In the genomic region with DNA sequence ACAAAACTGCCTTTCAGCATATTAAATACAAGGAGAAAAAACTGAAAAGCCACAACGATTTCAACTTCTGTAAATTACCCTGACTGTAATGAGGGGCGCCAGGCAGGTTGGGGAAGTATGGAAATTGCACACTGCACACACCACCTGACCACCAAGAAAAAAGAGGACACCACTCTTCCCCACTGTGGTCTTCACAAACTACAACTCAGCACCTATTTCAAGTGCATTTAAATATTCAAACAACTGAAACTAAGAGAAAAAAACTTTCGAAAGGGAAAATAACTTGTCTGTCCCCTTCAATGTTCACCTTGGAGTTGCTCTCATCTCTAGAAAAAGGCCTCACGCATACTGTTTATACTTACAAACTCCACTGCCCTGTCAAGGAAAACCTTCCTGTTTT, we compare ENCODE assay signal across 8 cellular contexts. TPM values are rescaled to one million over a fixed set of nuclear protein-coding genes. Genes with fewer than 3 reads are reported as not detected.
DNase-seq lines count a peak whose midpoint lies in the region; ATAC-seq and TF ChIP-seq lines count a peak whose summit lies in the region.

No MANE protein-coding gene starts in this region.

- H3K36me3 ChIP-seq in iPS-18a (ENCODE audit: control insufficient read depth, low read depth, low read length) (no peaks in the 10 kb centered on the region), subcutaneous abdominal adipose tissue (ENCODE audit: control insufficient read depth in 5 of 5, insufficient read depth in 5 of 5, low read length in 5 of 5) (peaks cover 0 to 5% (median 3%) of the 10 kb centered on the region in 5 donors)

- ATAC-seq in HG02678 (IDR thresholded peaks at IDR 0.05; ENCODE audit: unreplicated experiment) (peak; percentile 29), esophagus mucosa (no peak), HG03039 (IDR thresholded peaks at IDR 0.05; ENCODE audit: unreplicated experiment) (no peak)

- H3K9me3 ChIP-seq in iPS-18a (ENCODE audit: control insufficient read depth, low read depth, low read length) (no peaks in the 10 kb centered on the region), subcutaneous abdominal adipose tissue (ENCODE audit: control insufficient read depth in 5 of 5, low read length in 5 of 5) (no peaks in the 10 kb centered on the region)

- H3K27ac ChIP-seq in iPS-18a (ENCODE audit: low read length) (no peak overlapping the region), subcutaneous abdominal adipose tissue (ENCODE audit: low read depth, low read length) (peak overlapping the region; percentile 84)

- no peaks in the 10 kb centered on the region for H3K27me3 ChIP-seq in iPS-18a (ENCODE audit: control insufficient read depth, insufficient read depth, low read length)
- H3K27me3 ChIP-seq in subcutaneous abdominal adipose tissue (ENCODE audit: control insufficient read depth in 5 of 5, insufficient read depth in 4 of 5, low read length in 5 of 5), result no peaks in the 10 kb centered on the region

- no peak for TF ChIP-seq CTCF in WI38 (IDR thresholded peaks at IDR 0.05; ENCODE audit: low read depth, low read length)

- H3K4me3 ChIP-seq in WI38 (ENCODE audit: low read depth, low read length) (peak overlapping the region; percentile 80), iPS-18a (ENCODE audit: low read length) (peak overlapping the region; percentile 61), subcutaneous abdominal adipose tissue (ENCODE audit: low read depth in 1 of 5, low read length in 5 of 5) (peak overlapping the region; percentile 73 to 90 (median 84))

- H3K4me1 ChIP-seq in iPS-18a (ENCODE audit: control insufficient read depth, low read depth, low read length) (peaks cover 16% of the 10 kb centered on the region), subcutaneous abdominal adipose tissue (ENCODE audit: control insufficient read depth in 5 of 5, insufficient read depth in 5 of 5, low read length in 5 of 5) (peaks cover 2 to 41% (median 34%) of the 10 kb centered on the region in 5 donors)

- H3K9ac ChIP-seq in iPS-18a (ENCODE audit: low read length) (peak overlapping the region; percentile 46), subcutaneous abdominal adipose tissue (ENCODE audit: low read length in 5 of 5) (peak overlapping the region; percentile 79 to 90 (median 86))

- DNase-seq in GF-D8 (lab: John Stamatoyannopoulos, UW), result peak; percentile 77
- DNase-seq in HT-29 (ENCODE audit: low spot score), result no peak

RNA-seq across cellular contexts. Expression of gene LARP4B, which starts 1.5 kb away (rescaled TPM):
- total RNA-seq in HT-29 (2014; rRNA removed; shearing (Covaris generic)), result 60.6 and 71.1 TPM in 2 replicates
- total RNA-seq in esophagus mucosa, result 78.9 TPM

RNA-seq across cellular contexts. Expression of gene GTPBP4, which starts 58.3 kb away (rescaled TPM):
- total RNA-seq in HT-29 (2014; rRNA removed; shearing (Covaris generic)), result 49.5 and 52.3 TPM in 2 replicates
- 29.6 TPM for total RNA-seq in esophagus mucosa
